ENCODE assay signal across 8 cellular contexts in genomic region chr9:116737137-116737546, GRCh38. TPM values are rescaled to one million over a fixed set of nuclear protein-coding genes. Genes with fewer than 3 reads are reported as not detected.
DNase-seq lines count a peak whose midpoint lies in the region; ATAC-seq and TF ChIP-seq lines count a peak whose summit lies in the region.

No MANE protein-coding gene starts in this region.

- H3K27ac ChIP-seq in A673 (ENCODE audit: low read depth, low read length, poor library complexity, severe bottlenecking), result no peak overlapping the region

- H3K9me3 ChIP-seq in A673 (ENCODE audit: low read depth, low read length, poor library complexity, severe bottlenecking), result no peaks in the 10 kb centered on the region

- H3K27me3 ChIP-seq in A673 (replicated peaks; ENCODE audit: insufficient read depth, low read depth, low read length, poor library complexity), result no peaks in the 10 kb centered on the region

- POLR2A ChIA-PET in A673 (lab: Charles Lee; ENCODE audit: low non-redundant PET), result interaction anchor here (0.6 kb wide), 1 partner anchor 63 kb away, joined by 4 read pairs; no protein-coding TSS in a partner anchor

- H3K36me3 ChIP-seq in A673 (ENCODE audit: insufficient read depth, low read length, poor library complexity, severe bottlenecking), result no peaks in the 10 kb centered on the region

- no peaks in the 10 kb centered on the region for H3K4me1 ChIP-seq in A673 (ENCODE audit: insufficient read depth, low read length, poor library complexity, severe bottlenecking)

- DNase-seq in A673 (ENCODE audit: low spot score) (peak; percentile 92), NCI-H510A treated with DMSO at 0.1 percent for 48 hours (lab: John Stamatoyannopoulos, UW) (peak; percentile 81), medulla oblongata (ENCODE audit: extremely low spot score) (peak; percentile 90)
- peak; percentile 81 for DNase-seq in activated CD4-positive, alpha-beta T cell treated with anti-CD3 and anti-CD28 coated beads for 48 hours
- DNase-seq in effector CD4-positive, alpha-beta T cell, result peak; percentile 15
- DNase-seq in stimulated activated CD8-positive, alpha-beta memory T cell treated with anti-CD3 and anti-CD28 coated beads, Interleukin-4, amount 100 ng/mL, for 24 hours (ENCODE audit: low read depth), result peak; percentile 16

- CTCF ChIA-PET in A673 (lab: Charles Lee), result interaction anchor here (0.5 to 3.1 kb wide), 10 partner anchors 11 to 1788 kb away, joined by 3 to 72 read pairs (median 3); no protein-coding TSS in a partner anchor

- H3K4me3 ChIP-seq in A673 (ENCODE audit: low read depth, low read length, poor library complexity, severe bottlenecking), result no peak overlapping the region

- BruUV-seq in A673 (replicated peaks; lab: Mats Ljungman, UMichigan), result no TSS peak

- TF ChIP-seq CTCF in A673 (conservative IDR thresholded peaks at IDR 0.05; ENCODE audit: low read depth, low read length), result peak; percentile 98

- intact Hi-C loops in A673 (cut with micrococcal nuclease; ENCODE audit: unreplicated experiment), result loop anchor here (1.0 kb wide), 1 partner anchor 123 kb away; no protein-coding TSS in a partner anchor

- ATAC-seq in GM18498 (IDR thresholded peaks at IDR 0.05; ENCODE audit: unreplicated experiment) (peak; percentile 72), HG03432 (IDR thresholded peaks at IDR 0.05; ENCODE audit: unreplicated experiment) (peak; percentile 70)

RNA-seq across cellular contexts. Expression of gene TRIM32, which starts 50.0 kb away (rescaled TPM):
- 28.9 and 29.4 TPM in 2 replicates for total RNA-seq in A673 (2021)

Comparison
In these comparisons a context has a peak if more than half of its experiments do, and no peak if none do; other contexts are left out.
1. DNase-seq: peak in every context shown above with its lines; median percentile 92 in A673; 90 in medulla oblongata; 81 in NCI-H510A treated with DMSO at 0.1 percent for 48 hours; 81 in activated CD4-positive, alpha-beta T cell treated with anti-CD3 and anti-CD28 coated beads for 48 hours; 16 in stimulated activated CD8-positive, alpha-beta memory T cell treated with anti-CD3 and anti-CD28 coated beads, Interleukin-4, amount 100 ng/mL, for 24 hours; 15 in effector CD4-positive, alpha-beta T cell.